ENCODE assay signal across 8 cellular contexts in the genomic region with DNA sequence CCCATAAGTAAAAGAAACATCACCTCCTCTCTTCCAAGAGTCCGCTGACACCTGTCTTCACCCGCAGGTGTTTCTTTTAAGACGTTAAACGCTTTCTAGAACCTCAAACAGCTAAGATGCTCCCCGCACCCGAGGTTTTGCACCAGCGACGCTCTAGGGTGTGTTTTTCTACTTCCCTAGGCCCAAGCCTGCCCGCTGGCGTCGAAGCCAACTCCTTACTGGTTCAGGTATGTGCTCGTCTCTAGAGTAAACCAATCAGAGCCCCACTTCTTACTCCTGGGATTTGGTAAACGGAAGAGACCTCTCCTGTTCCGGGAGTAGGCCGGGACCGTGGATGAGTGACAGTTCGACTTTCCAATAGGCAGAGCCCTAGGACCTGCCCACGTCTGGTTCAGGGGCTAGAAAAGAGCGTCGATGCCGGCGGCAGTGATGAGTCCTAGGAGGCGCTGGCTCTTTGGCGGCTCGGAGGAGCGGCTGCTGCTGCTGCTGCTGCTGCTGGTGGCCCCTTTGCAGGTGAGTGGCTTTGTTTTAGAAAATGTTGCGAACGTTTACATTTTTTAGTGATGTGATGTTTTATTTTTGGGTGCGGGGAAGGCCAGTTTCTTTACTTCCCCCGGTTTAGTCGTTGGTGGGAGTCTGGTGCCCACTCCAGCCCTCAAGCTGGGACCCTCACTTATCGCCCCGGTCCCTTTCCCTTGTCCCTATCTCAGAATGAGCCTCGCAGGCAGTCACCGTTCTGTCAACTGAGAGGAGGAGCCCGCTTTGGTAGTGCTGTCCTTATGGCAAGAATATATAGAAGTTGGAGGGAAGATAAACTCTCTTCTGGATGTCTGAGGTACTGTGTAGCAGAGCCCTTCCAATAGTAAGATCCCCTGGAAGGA. TPM values are rescaled to one million over a fixed set of nuclear protein-coding genes. Genes with fewer than 3 reads are reported as not detected.
A peak's percentile ranks its signal among the peaks of the same experiment; 100 is the strongest.
DNase-seq lines count a peak whose midpoint lies in the region; TF ChIP-seq lines count a peak whose summit lies in the region.

A gene (plus strand): TSS at position 429 of the 881 bp plus-strand sequence. CDS start 14,655 bp downstream, outside the sequence.

- peaks cover 21% of the 10 kb centered on the region for H3K4me1 ChIP-seq in suprapubic skin

- peak; percentile 43 for TF ChIP-seq CTCF in GM06990 (IDR thresholded peaks at IDR 0.05; ENCODE audit: insufficient read depth, low read length, poor library complexity, severe bottlenecking)
- TF ChIP-seq CTCF in HFF-Myc (IDR thresholded peaks at IDR 0.05; ENCODE audit: low read depth, low read length, missing control alignments) = peak; percentile 32
- no peak for TF ChIP-seq CTCF in suprapubic skin (IDR thresholded peaks at IDR 0.05)

- peak; percentile 25 to 93 for TF ChIP-seq POLR2A in suprapubic skin (IDR thresholded peaks at IDR 0.05)

- CTCF ChIA-PET in activated naive CD4-positive, alpha-beta T cell treated with anti-CD3 and anti-CD28 coated beads for 36 hours (lab: Charles Lee) = interaction anchor here (0.6 to 2.7 kb wide), 15 partner anchors 7 to 522 kb away, joined by 3 to 6 read pairs (median 3); no protein-coding TSS in a partner anchor

- no peak within 1 kb of the TSS for H3K27ac Mint-ChIP-seq in activated naive CD4-positive, alpha-beta T cell treated with anti-CD3 and anti-CD28 coated beads for 36 hours

- peaks cover 6% of the 10 kb centered on the region for H3K9me3 Mint-ChIP-seq in activated naive CD4-positive, alpha-beta T cell treated with anti-CD3 and anti-CD28 coated beads for 36 hours

- intact Hi-C loops in activated naive CD4-positive, alpha-beta T cell treated with anti-CD3 and anti-CD28 coated beads for 36 hours (cut with micrococcal nuclease) = loop anchor here (1.0 to 5.0 kb wide), 15 partner anchors 8 to 1331 kb away; a partner anchor contains a TSS

- in situ Hi-C loops in SK-MEL-5 (cut with HindIII; ENCODE audit: low pct_unique_long_range_greater_than_20kb, low sequenced_read_pairs) = no loop called here

- DNase-seq in GM06990 (ENCODE audit: extremely low read depth, insufficient read length) (peak; percentile 94), HFF-Myc (ENCODE audit: extremely low read depth, low read depth) (peak; percentile 100), MV-4-11 (lab: John Stamatoyannopoulos, UW) (peak; percentile 100), SK-MEL-5 (ENCODE audit: low read depth, low spot score) (peak; percentile 100), germinal center (ENCODE audit: low spot score) (peak; percentile 97), non-pigmented ciliary epithelial cell (ENCODE audit: low read depth) (peak; percentile 100), suprapubic skin (ENCODE audit: low spot score in 2 of 2) (peak; percentile 98)
- peak; percentile 99 for DNase-seq in activated naive CD4-positive, alpha-beta T cell treated with anti-CD3 and anti-CD28 coated beads for 36 hours

- H3K4me3 ChIP-seq in GM06990 (replicated peaks; ENCODE audit: low read depth, low read length) (peak within 1 kb of the TSS; percentile 90), HFF-Myc (replicated peaks; ENCODE audit: low read depth, low read length) (peak within 1 kb of the TSS; percentile 91), suprapubic skin (peak within 1 kb of the TSS; percentile 68)

- H3K9me3 ChIP-seq in suprapubic skin = no peaks in the 10 kb centered on the region

- H3K36me3 ChIP-seq in GM06990 (ENCODE audit: control insufficient read depth, insufficient read depth, low read length) = no peaks in the 10 kb centered on the region
- H3K36me3 ChIP-seq in suprapubic skin = no peaks in the 10 kb centered on the region

- WGBS in suprapubic skin = 1% methylated on average over 36 of the region's 36 CpGs

- no peaks in the 10 kb centered on the region for H3K27me3 Mint-ChIP-seq in activated naive CD4-positive, alpha-beta T cell treated with anti-CD3 and anti-CD28 coated beads for 36 hours (ENCODE audit: low read depth)

- H3K4me1 Mint-ChIP-seq in activated naive CD4-positive, alpha-beta T cell treated with anti-CD3 and anti-CD28 coated beads for 36 hours (ENCODE audit: low read depth) = peaks cover 37% of the 10 kb centered on the region

- H3K36me3 Mint-ChIP-seq in activated naive CD4-positive, alpha-beta T cell treated with anti-CD3 and anti-CD28 coated beads for 36 hours (ENCODE audit: low read depth) = peaks cover 6% of the 10 kb centered on the region

- peak within 1 kb of the TSS; percentile 80 for H3K27ac ChIP-seq in suprapubic skin

- no peaks in the 10 kb centered on the region for H3K27me3 ChIP-seq in GM06990 (replicated peaks; ENCODE audit: control insufficient read depth, insufficient read depth, low read length)
- no peaks in the 10 kb centered on the region for H3K27me3 ChIP-seq in suprapubic skin

- TF ChIP-seq EP300 in suprapubic skin (IDR thresholded peaks at IDR 0.05) = no peak

- H3K4me3 Mint-ChIP-seq in activated naive CD4-positive, alpha-beta T cell treated with anti-CD3 and anti-CD28 coated beads for 36 hours = no peak within 1 kb of the TSS

RNA-seq across cellular contexts. Expression of the gene that starts here (rescaled TPM):
- 21.8 and 22.6 TPM in 2 replicates for total RNA-seq in SK-MEL-5 (2014; rRNA removed; shearing (Covaris generic))
- 22.1 and 22.6 TPM in 2 replicates for polyA plus RNA-seq in SK-MEL-5 (2015; cell fraction: cytosol; rRNA removed)
- 5.5 and 6.9 TPM in 2 replicates for polyA plus RNA-seq in SK-MEL-5 (2015; cell fraction: nucleus; rRNA removed)
- 10 to 100 TPM; 13.9 to 14.2 TPM for total RNA-seq in activated naive CD4-positive, alpha-beta T cell treated with anti-CD3 and anti-CD28 coated beads for 36 hours
- total RNA-seq in suprapubic skin = 10 to 100 TPM in 3 of 4 donors, 1 to 10 TPM in 1; 9.8 to 13.3 (median 12.5) TPM

Comparison
In these comparisons a context has a peak if more than half of its experiments do, and no peak if none do; other contexts are left out.
1. Peak in every context shown above with its lines: DNase-seq, H3K4me3 ChIP-seq and H3K27ac ChIP-seq.
2. CTCF ChIP-seq: peak in GM06990 (single experiment) and HFF-Myc (single experiment); none in suprapubic skin (0 of 2).